Comparison of ENCODE assay signal across 1 cellular context in genomic region chr5:181207214-181207959, GRCh38.
A peak's percentile ranks its signal among the peaks of the same experiment; 100 is the strongest.
TF ChIP-seq lines count a peak whose summit lies in the region.

No MANE protein-coding gene starts in this region.

TF ChIP-seq in K562, 482 proteins besides CTCF, POLR2A, EP300 and RAD21 (continued from another document and continues in another):
- no peak for TF ChIP-seq PBX2 (CRISPR knock-in tag; IDR thresholded peaks at IDR 0.05; ENCODE audit: low read depth)
- no peak for TF ChIP-seq PBX2 (tag; conservative IDR thresholded peaks at IDR 0.05; ENCODE audit: low read depth)
- no peak for TF ChIP-seq ZNF780A (CRISPR knock-in tag; IDR thresholded peaks at IDR 0.05)
- no peak for TF ChIP-seq PTTG1 (tag; IDR thresholded peaks at IDR 0.05; ENCODE audit: low read depth)
- 0 out of 2 replicates have a peak, but pooled peaks have one; percentile 44 for TF ChIP-seq ZHX1 (conservative IDR thresholded peaks at IDR 0.05; ENCODE audit: low read length)
- no peak for TF ChIP-seq PRPF4 (IDR thresholded peaks at IDR 0.05; ENCODE audit: insufficient read depth, low read depth, low read length, poor library complexity, severe bottlenecking)
- TF ChIP-seq NR2C2 (CRISPR knock-in tag; IDR thresholded peaks at IDR 0.05): no peak
- peak; percentile 28; the same call in 1 of the 2 replicates for TF ChIP-seq NR2C2 (tag; IDR thresholded peaks at IDR 0.05)
- TF ChIP-seq SRSF9 (IDR thresholded peaks at IDR 0.05; ENCODE audit: borderline replicate concordance, low read depth, low read length): no peak
- TF ChIP-seq HNRNPUL1 (IDR thresholded peaks at IDR 0.05; ENCODE audit: low read length): no peak
- TF ChIP-seq HNRNPL (IDR thresholded peaks at IDR 0.05; ENCODE audit: low read depth, low read length): no peak
- TF ChIP-seq CHD2 (IDR thresholded peaks at IDR 0.05; ENCODE audit: low read depth, low read length): no peak
- peak; percentile 73; the same call in 1 of the 2 replicates for TF ChIP-seq NBN (IDR thresholded peaks at IDR 0.05; ENCODE audit: low read depth)
- TF ChIP-seq ZKSCAN3 (CRISPR knock-in tag; IDR thresholded peaks at IDR 0.05): no peak
- no peak for TF ChIP-seq ZNF583 (CRISPR knock-in tag; IDR thresholded peaks at IDR 0.05)
- no peak for TF ChIP-seq GTF2B (IDR thresholded peaks at IDR 0.05; ENCODE audit: extremely low read depth, insufficient read length)
- TF ChIP-seq RFX7 (CRISPR knock-in tag; IDR thresholded peaks at IDR 0.05): no peak
- TF ChIP-seq ZBED1 (IDR thresholded peaks at IDR 0.05): no peak
- no peak for TF ChIP-seq ZSCAN32 (CRISPR knock-in tag; IDR thresholded peaks at IDR 0.05)
- TF ChIP-seq ZNF507 (tag; conservative IDR thresholded peaks at IDR 0.05): no peak
- TF ChIP-seq STAT6 (CRISPR knock-in tag; IDR thresholded peaks at IDR 0.05): no peak
- TF ChIP-seq DEAF1 (CRISPR knock-in tag; IDR thresholded peaks at IDR 0.05): no peak
- TF ChIP-seq ZNF277 (CRISPR knock-in tag; IDR thresholded peaks at IDR 0.05; ENCODE audit: borderline replicate concordance): no peak
- no peak for TF ChIP-seq FIP1L1 (IDR thresholded peaks at IDR 0.05; ENCODE audit: low read depth, low read length, poor library complexity, severe bottlenecking)
- peak; percentile 51; the same call in 1 of the 2 replicates for TF ChIP-seq GATA2 (CRISPR knock-in tag; IDR thresholded peaks at IDR 0.05)
- no peak for TF ChIP-seq PYGO2 (tag; IDR thresholded peaks at IDR 0.05)
- no peak for TF ChIP-seq STAT5B (CRISPR knock-in tag; IDR thresholded peaks at IDR 0.05)
- 0 out of 2 replicates have a peak, but pooled peaks have one; percentile 12 for TF ChIP-seq TCF3 (CRISPR knock-in tag; IDR thresholded peaks at IDR 0.05)
- no peak for TF ChIP-seq NR4A1 (CRISPR knock-in tag; IDR thresholded peaks at IDR 0.05)
- TF ChIP-seq NR4A1 (tag; IDR thresholded peaks at IDR 0.05): no peak
- TF ChIP-seq REST (CRISPR knock-in tag; IDR thresholded peaks at IDR 0.05; ENCODE audit: low read depth): no peak
- 0 out of 2 replicates have a peak, but pooled peaks have one; percentile 32 for TF ChIP-seq NFRKB (IDR thresholded peaks at IDR 0.05; ENCODE audit: low read depth)
- no peak; the same call in 1 of the 2 replicates for TF ChIP-seq RB1 (IDR thresholded peaks at IDR 0.05; ENCODE audit: low read depth)
- peak; percentile 47; the same call in 1 of the 2 replicates for TF ChIP-seq CHAMP1 (IDR thresholded peaks at IDR 0.05)
- TF ChIP-seq TGIF2 (CRISPR knock-in tag; IDR thresholded peaks at IDR 0.05): no peak
- no peak for TF ChIP-seq BRF1 (IDR thresholded peaks at IDR 0.05; ENCODE audit: borderline replicate concordance, extremely low read depth, insufficient read length)
- no peak for TF ChIP-seq HNRNPH1 (optimal IDR thresholded peaks at IDR 0.05; ENCODE audit: low read depth, low read length)
- no peak for TF ChIP-seq THRB (CRISPR knock-in tag; conservative IDR thresholded peaks at IDR 0.05)
- no peak for TF ChIP-seq MLLT1 (IDR thresholded peaks at IDR 0.05)
- no peak; the same call in 1 of the 2 replicates for TF ChIP-seq MYC (IDR thresholded peaks at IDR 0.05; ENCODE audit: low read depth, low read length)
- TF ChIP-seq MYC (CRISPR knock-in tag; IDR thresholded peaks at IDR 0.05; ENCODE audit: borderline replicate concordance, low read depth): no peak
- TF ChIP-seq CSDE1 (IDR thresholded peaks at IDR 0.05): peak in 1 of 2 experiments; percentile 81; a peak in 2 of 4 replicates
